Comparison of ENCODE assay signal across 16 cellular contexts in the genomic region with DNA sequence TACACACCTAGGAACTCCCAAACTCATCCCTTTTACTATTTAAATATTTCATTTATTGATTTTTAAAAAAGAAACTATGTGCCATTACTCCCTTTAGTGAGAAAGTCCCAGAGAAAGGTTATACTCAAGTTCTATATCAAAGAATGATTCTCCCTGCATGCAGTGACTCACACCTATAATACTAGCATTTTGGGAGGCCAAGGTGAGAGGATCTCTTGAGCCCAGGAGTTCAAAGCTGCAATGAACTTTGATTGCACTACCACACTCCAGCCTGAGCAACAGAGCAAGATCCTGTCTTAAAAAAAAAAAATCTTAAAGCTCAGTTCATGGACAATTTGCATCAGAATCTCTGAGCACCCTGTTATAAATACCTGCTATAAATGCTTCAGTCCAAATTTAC. TPM values are rescaled to one million over a fixed set of nuclear protein-coding genes. Genes with fewer than 3 reads are reported as not detected.
DNase-seq lines count a peak whose midpoint lies in the region; ATAC-seq and TF ChIP-seq lines count a peak whose summit lies in the region.
"Had no signal": no experiment of that assay in that cellular context is flagged by ENCODE, and none has a peak within 500 bp of the region (broad histone marks: within the 10 kb centered on the region; RNA-seq: fewer than 3 reads in every experiment).

No MANE protein-coding gene starts in this region.

- peak overlapping the region; percentile 22 to 27 for H3K27ac Mint-ChIP-seq in activated naive CD4-positive, alpha-beta T cell treated with anti-CD3 and anti-CD28 coated beads, Interleukin-2, amount 50 U/mL, for 72 hours
- H3K27ac Mint-ChIP-seq in activated naive CD4-positive, alpha-beta T cell treated with anti-CD3 and anti-CD28 coated beads, Interleukin-2, amount 10 ng/mL, durations not matched to agents 7 days and 5 days = no peak overlapping the region
- peak overlapping the region; percentile 78 for H3K27ac Mint-ChIP-seq in activated naive CD8-positive, alpha-beta T cell treated with anti-CD3 and anti-CD28 coated beads for 36 hours
- H3K27ac Mint-ChIP-seq in stimulated activated naive CD8-positive, alpha-beta T cell treated with anti-CD3 and anti-CD28 coated beads, Interleukin-15, Interleukin-2, amounts not matched to agents 100 ng/mL and 50 ng/mL, for 24 hours = peak overlapping the region; percentile 26
- H3K27ac Mint-ChIP-seq: GM23338 had no signal

- ATAC-seq in activated naive CD4-positive, alpha-beta T cell treated with anti-CD3 and anti-CD28 coated beads, Interleukin-2, amount 50 U/mL, for 72 hours = peak; percentile 61 to 71

- H3K36me3 ChIP-seq in OCI-LY3 (replicated peaks; ENCODE audit: low read depth, low read length) = no peaks in the 10 kb centered on the region
- H3K36me3 ChIP-seq: BLaER1, Peyer's patch had no signal

- CTCF ChIA-PET in activated naive CD4-positive, alpha-beta T cell treated with anti-CD3 and anti-CD28 coated beads, Interleukin-2, amount 10 ng/mL, durations not matched to agents 7 days and 5 days (lab: Charles Lee) = interaction anchor here (1.2 to 1.3 kb wide), 2 partner anchors 117 to 324 kb away, joined by 3 to 4 read pairs; no protein-coding TSS in a partner anchor

- H4K20me1 ChIP-seq in OCI-LY3 (ENCODE audit: insufficient read depth, low read length) = no peaks in the 10 kb centered on the region
- H4K20me1 ChIP-seq: BLaER1 had no signal

- H3K9me3 ChIP-seq in OCI-LY3 (ENCODE audit: insufficient read depth, low read length) = no peaks in the 10 kb centered on the region

- peaks cover 5 to 28% of the 10 kb centered on the region in 2 donors for H3K36me3 Mint-ChIP-seq in activated naive CD4-positive, alpha-beta T cell treated with anti-CD3 and anti-CD28 coated beads, Interleukin-2, amount 50 U/mL, for 72 hours
- peaks cover 10% of the 10 kb centered on the region for H3K36me3 Mint-ChIP-seq in activated naive CD4-positive, alpha-beta T cell treated with anti-CD3 and anti-CD28 coated beads, Interleukin-2, amount 10 ng/mL, durations not matched to agents 7 days and 5 days
- H3K36me3 Mint-ChIP-seq in activated naive CD8-positive, alpha-beta T cell treated with anti-CD3 and anti-CD28 coated beads for 36 hours = peaks cover 13% of the 10 kb centered on the region
- H3K36me3 Mint-ChIP-seq in stimulated activated naive CD8-positive, alpha-beta T cell treated with anti-CD3 and anti-CD28 coated beads, Interleukin-15, Interleukin-2, amounts not matched to agents 100 ng/mL and 50 ng/mL, for 24 hours (ENCODE audit: low read depth) = peaks cover 15% of the 10 kb centered on the region

- no peak overlapping the region for H3K4me3 Mint-ChIP-seq in activated naive CD4-positive, alpha-beta T cell treated with anti-CD3 and anti-CD28 coated beads, Interleukin-2, amount 10 ng/mL, durations not matched to agents 7 days and 5 days
- H3K4me3 Mint-ChIP-seq in activated naive CD8-positive, alpha-beta T cell treated with anti-CD3 and anti-CD28 coated beads for 36 hours = no peak overlapping the region
- no peak overlapping the region for H3K4me3 Mint-ChIP-seq in stimulated activated naive CD8-positive, alpha-beta T cell treated with anti-CD3 and anti-CD28 coated beads, Interleukin-15, Interleukin-2, amounts not matched to agents 100 ng/mL and 50 ng/mL, for 24 hours
- H3K4me3 Mint-ChIP-seq: GM23338 had no signal

- no peak overlapping the region for H3K4me3 ChIP-seq in OCI-LY3 (ENCODE audit: low read length)
- H3K4me3 ChIP-seq: BLaER1, GM23338, Peyer's patch had no signal

- peaks cover 15% of the 10 kb centered on the region for H3K4me1 Mint-ChIP-seq in activated naive CD4-positive, alpha-beta T cell treated with anti-CD3 and anti-CD28 coated beads, Interleukin-2, amount 10 ng/mL, durations not matched to agents 7 days and 5 days
- H3K4me1 Mint-ChIP-seq in activated naive CD8-positive, alpha-beta T cell treated with anti-CD3 and anti-CD28 coated beads for 36 hours = peaks cover 23% of the 10 kb centered on the region
- H3K4me1 Mint-ChIP-seq in stimulated activated naive CD8-positive, alpha-beta T cell treated with anti-CD3 and anti-CD28 coated beads, Interleukin-15, Interleukin-2, amounts not matched to agents 100 ng/mL and 50 ng/mL, for 24 hours (ENCODE audit: low read depth) = peaks cover 40% of the 10 kb centered on the region

- no peak overlapping the region for H3K9ac ChIP-seq in OCI-LY3 (ENCODE audit: low read length)
- H3K9ac ChIP-seq: BLaER1 had no signal

- H3K27me3 ChIP-seq in OCI-LY3 (ENCODE audit: low read depth, low read length) = no peaks in the 10 kb centered on the region
- H3K27me3 ChIP-seq: BLaER1, Peyer's patch had no signal

- H2AFZ ChIP-seq in OCI-LY3 (ENCODE audit: low read depth, low read length) = no peak overlapping the region

- peaks cover 8 to 12% of the 10 kb centered on the region in 2 donors for H3K9me3 Mint-ChIP-seq in activated naive CD4-positive, alpha-beta T cell treated with anti-CD3 and anti-CD28 coated beads, Interleukin-2, amount 50 U/mL, for 72 hours
- H3K9me3 Mint-ChIP-seq in activated naive CD4-positive, alpha-beta T cell treated with anti-CD3 and anti-CD28 coated beads, Interleukin-2, amount 10 ng/mL, durations not matched to agents 7 days and 5 days = peaks cover 20% of the 10 kb centered on the region
- peaks cover 16% of the 10 kb centered on the region for H3K9me3 Mint-ChIP-seq in activated naive CD8-positive, alpha-beta T cell treated with anti-CD3 and anti-CD28 coated beads for 36 hours
- H3K9me3 Mint-ChIP-seq in stimulated activated naive CD8-positive, alpha-beta T cell treated with anti-CD3 and anti-CD28 coated beads, Interleukin-15, Interleukin-2, amounts not matched to agents 100 ng/mL and 50 ng/mL, for 24 hours = peaks cover 13% of the 10 kb centered on the region

- H3K27me3 Mint-ChIP-seq in activated naive CD4-positive, alpha-beta T cell treated with anti-CD3 and anti-CD28 coated beads, Interleukin-2, amount 10 ng/mL, durations not matched to agents 7 days and 5 days = no peaks in the 10 kb centered on the region
- no peaks in the 10 kb centered on the region for H3K27me3 Mint-ChIP-seq in activated naive CD8-positive, alpha-beta T cell treated with anti-CD3 and anti-CD28 coated beads for 36 hours
- no peaks in the 10 kb centered on the region for H3K27me3 Mint-ChIP-seq in stimulated activated naive CD8-positive, alpha-beta T cell treated with anti-CD3 and anti-CD28 coated beads, Interleukin-15, Interleukin-2, amounts not matched to agents 100 ng/mL and 50 ng/mL, for 24 hours

- H3K27ac ChIP-seq in OCI-LY3 (ENCODE audit: low read length) = peak overlapping the region; percentile 1; the same call in 1 of the 2 replicates
- H3K27ac ChIP-seq: BLaER1, Peyer's patch had no signal

- no peak for TF ChIP-seq CTCF in OCI-LY3 (IDR thresholded peaks at IDR 0.05; ENCODE audit: low read depth, low read length)

- no peak overlapping the region for H3K4me2 ChIP-seq in OCI-LY3 (ENCODE audit: low read length)
- H3K4me2 ChIP-seq: BLaER1, GM23338 had no signal

- H3K4me1 ChIP-seq in OCI-LY3 (ENCODE audit: low read length) = peaks cover 24% of the 10 kb centered on the region
- H3K4me1 ChIP-seq: Peyer's patch had no signal

- DNase-seq in activated naive CD4-positive, alpha-beta T cell treated with anti-CD3 and anti-CD28 coated beads, Interleukin-2, amount 50 U/mL, for 72 hours (ENCODE audit: low spot score in 2 of 2) = no peak
- DNase-seq in activated naive CD4-positive, alpha-beta T cell treated with anti-CD3 and anti-CD28 coated beads, Interleukin-2, amount 10 ng/mL, durations not matched to agents 7 days and 5 days = no peak
- DNase-seq in activated naive CD8-positive, alpha-beta T cell treated with anti-CD3 and anti-CD28 coated beads for 36 hours = no peak
- DNase-seq in T1000 (lab: John Stamatoyannopoulos, UW) = no peak
- no peak for DNase-seq in AML-193 (lab: John Stamatoyannopoulos, UW)
- DNase-seq: DMS153, MV-4-11, NCI-H1417 treated with DMSO at 0.1 percent for 48 hours, NCI-H2029, NCI-H510A treated with DMSO at 0.1 percent for 48 hours, Peyer's patch, SHP77 had no signal

- H3K79me2 ChIP-seq in OCI-LY3 (ENCODE audit: low read length) = no peaks in the 10 kb centered on the region

RNA-seq across cellular contexts. Expression of gene RBPJ, which starts 9.2 kb away (rescaled TPM):
- 100 to 1,000 TPM; 175 to 356 TPM for total RNA-seq in activated naive CD4-positive, alpha-beta T cell treated with anti-CD3 and anti-CD28 coated beads, Interleukin-2, amount 50 U/mL, for 72 hours
- 10 to 100 TPM; 88.7 to 93.5 TPM for total RNA-seq in activated naive CD8-positive, alpha-beta T cell treated with anti-CD3 and anti-CD28 coated beads for 36 hours
